10 cellular contexts compared by ENCODE assay signal in the genomic region with DNA sequence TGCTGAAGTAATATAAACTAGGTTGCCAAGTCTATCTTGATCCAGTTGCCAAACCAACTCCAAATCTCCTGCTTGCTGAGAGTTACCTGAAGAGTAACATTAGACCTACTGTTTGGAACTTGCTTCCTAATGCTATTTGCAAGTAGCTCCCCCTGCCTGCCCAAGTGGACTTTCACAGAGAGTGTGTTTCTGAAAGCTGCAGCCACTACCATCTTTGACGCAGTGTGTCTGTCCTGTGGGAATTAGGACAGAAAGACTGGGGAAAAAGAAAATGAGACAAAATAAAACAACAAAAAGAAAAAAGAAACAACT.
DNase-seq lines count a peak whose midpoint lies in the region; FAIRE-seq and TF ChIP-seq lines count a peak whose summit lies in the region.
"Had no signal": no experiment of that assay in that cellular context is flagged by ENCODE, and none has a peak within 500 bp of the region (broad histone marks: within the 10 kb centered on the region; RNA-seq: fewer than 3 reads in every experiment).

No MANE protein-coding gene starts in this region.

- FAIRE-seq in astrocyte (lab: Jason Lieb, UNC): no peak
- peak; percentile 45 for FAIRE-seq in kidney (lab: Jason Lieb, UNC)

- TF ChIP-seq CTCF in astrocyte (IDR thresholded peaks at IDR 0.05; ENCODE audit: insufficient read depth, low read depth, low read length) (peak; percentile 7), kidney (IDR thresholded peaks at IDR 0.05; ENCODE audit: borderline replicate concordance, extremely low read depth, insufficient read depth) (peak; percentile 62)

- H3K9me3 Mint-ChIP-seq in astrocyte (ENCODE audit: unreplicated experiment): no peaks in the 10 kb centered on the region

- H3K4me3 Mint-ChIP-seq in astrocyte (ENCODE audit: unreplicated experiment): no peak overlapping the region

- H3K4me3 ChIP-seq in H7 (ENCODE audit: insufficient read depth, low read depth, low read length) (no peak overlapping the region), astrocyte (ENCODE audit: insufficient read depth, low read depth, low read length) (no peak overlapping the region), kidney (ENCODE audit: low read length in 2 of 2) (no peak overlapping the region)

- no peak overlapping the region for H3K4me2 ChIP-seq in astrocyte (ENCODE audit: low read length)

- H3K27ac Mint-ChIP-seq in astrocyte (ENCODE audit: unreplicated experiment): no peak overlapping the region

- H3K9me3 ChIP-seq in astrocyte (ENCODE audit: insufficient read depth, low read depth, low read length) (no peaks in the 10 kb centered on the region), kidney (ENCODE audit: control insufficient read depth in 1 of 2, low read length in 2 of 2) (no peaks in the 10 kb centered on the region)

- H3K9ac ChIP-seq in astrocyte (ENCODE audit: low read length) (no peak overlapping the region), kidney (ENCODE audit: low read length in 2 of 2) (no peak overlapping the region)

- DNase-seq in Ammon's horn (ENCODE audit: low spot score) (peak; percentile 39), H7 (peak; percentile 9), astrocyte (ENCODE audit: low read depth) (no peak), kidney (no peak), GOT3 (lab: John Stamatoyannopoulos, UW) (no peak), hippocampal formation (lab: John Stamatoyannopoulos, UW) (no peak), NOMO-1 treated with dmso at 0.1 percent for 144 hours (lab: John Stamatoyannopoulos, UW; ENCODE audit: unreplicated experiment) (no peak)
- DNase-seq in activated CD4-positive, alpha-beta T cell treated with anti-CD3 and anti-CD28 coated beads, Interleukin-2, amount 50 U/mL, for 1 hour: no peak
- DNase-seq: activated gamma-delta T cell treated with Interleukin-2 at 50 U/mL for 16 hours; stimulated activated CD4-positive, alpha-beta T cell treated with anti-CD3 and anti-CD28 coated beads, Interleukin-2, amount 100 ng/mL, for 24 hours had no signal

- H3K79me2 ChIP-seq in astrocyte (ENCODE audit: insufficient read depth, low read length): no peaks in the 10 kb centered on the region

- no peaks in the 10 kb centered on the region for H4K20me1 ChIP-seq in astrocyte (ENCODE audit: insufficient read depth, low read length)

- H3K4me1 Mint-ChIP-seq in astrocyte (ENCODE audit: low read depth, unreplicated experiment): peaks cover 9% of the 10 kb centered on the region

- no peaks in the 10 kb centered on the region for H3K36me3 Mint-ChIP-seq in astrocyte (ENCODE audit: low read depth, unreplicated experiment)

- H3K36me3 ChIP-seq in H7 (replicated peaks; ENCODE audit: control insufficient read depth, insufficient read depth, low read length) (no peaks in the 10 kb centered on the region), astrocyte (ENCODE audit: insufficient read depth, low read length) (no peaks in the 10 kb centered on the region), kidney (ENCODE audit: control insufficient read depth in 1 of 2, insufficient read depth in 2 of 2, low read length in 2 of 2) (no peaks in the 10 kb centered on the region)

- H3K4me1 ChIP-seq in astrocyte (ENCODE audit: insufficient read depth, low read length) (no peaks in the 10 kb centered on the region), kidney (ENCODE audit: control insufficient read depth in 1 of 2, insufficient read depth in 1 of 2, low read depth in 1 of 2, low read length in 2 of 2) (peaks cover 15 to 48% of the 10 kb centered on the region in 2 donors)

- H3K27ac ChIP-seq in astrocyte (ENCODE audit: low read depth, low read length) (no peak overlapping the region), kidney (ENCODE audit: low read depth in 2 of 2, low read length in 2 of 2) (no peak overlapping the region)

- H3K27me3 Mint-ChIP-seq in astrocyte (ENCODE audit: low read depth, unreplicated experiment): peaks cover 2% of the 10 kb centered on the region

- H2AFZ ChIP-seq in astrocyte (ENCODE audit: low read depth, low read length): no peak overlapping the region

- H3K27me3 ChIP-seq in H7 (ENCODE audit: control insufficient read depth, insufficient read depth, low read length): no peaks in the 10 kb centered on the region
- no peaks in the 10 kb centered on the region for H3K27me3 ChIP-seq in astrocyte (ENCODE audit: insufficient read depth, low read length)

- intact Hi-C loops in kidney (cut with DNase I): no loop called here

Comparison
In these comparisons a context has a peak if more than half of its experiments do, and no peak if none do; other contexts are left out.
1. DNase-seq: peak in Ammon's horn (single experiment) and H7 (single experiment); none in astrocyte (single experiment), kidney (single experiment), GOT3 (single experiment), hippocampal formation (0 of 2), NOMO-1 treated with dmso at 0.1 percent for 144 hours (single experiment) and activated CD4-positive, alpha-beta T cell treated with anti-CD3 and anti-CD28 coated beads, Interleukin-2, amount 50 U/mL, for 1 hour (single experiment).